In genomic region chr17:58678287-58678686, GRCh38 we compare ENCODE assay signal across 6 cellular contexts. TPM values are rescaled to one million over a fixed set of nuclear protein-coding genes. Genes with fewer than 3 reads are reported as not detected.
DNase-seq lines count a peak whose midpoint lies in the region; ATAC-seq, FAIRE-seq and TF ChIP-seq lines count a peak whose summit lies in the region.
"Not testable (repeated sequence)": the region's sequence is repeated elsewhere in the genome, so short reads cannot be mapped to it uniquely, and the experiment has no call there.
"Had no signal": no experiment of that assay in that cellular context is flagged by ENCODE, and none has a peak within 500 bp of the region (broad histone marks: within the 10 kb centered on the region; RNA-seq: fewer than 3 reads in every experiment).

No MANE protein-coding gene starts in this region.

- WGBS in K562 (ENCODE audit: insufficient coverage, low coverage, missing lambda C conversion rate) = 55% methylated on average over 4 of the region's 5 CpGs

- H3K4me2 ChIP-seq in K562 (ENCODE audit: insufficient read depth, low read length) = not testable (repeated sequence)

- CTCF ChIA-PET in HEK293 (lab: Yijun Ruan, JAX) = interaction anchor here (0.6 to 1.4 kb wide), 2 partner anchors 35 to 90 kb away, joined by 3 to 4 read pairs; no protein-coding TSS in a partner anchor
- CTCF ChIA-PET in K562 (lab: Yijun Ruan, JAX; ENCODE audit: low intra/inter-chr PET ratio) = not testable (repeated sequence)

- TF ChIP-seq CTCF in HEK293 (tag by site-specific recombination; IDR thresholded peaks at IDR 0.05); K562 (IDR thresholded peaks at IDR 0.05 in 2 of 3, conservative IDR thresholded peaks at IDR 0.05 in 1 of 3; ENCODE audit: insufficient read depth in 2 of 3, low read depth in 1 of 3, low read length in 3 of 3): not testable (repeated sequence)

- H3K36me3 ChIP-seq in HEK293 (ENCODE audit: control insufficient read depth in 2 of 2, insufficient read depth in 1 of 2, low read length in 2 of 2); K562 (ENCODE audit: control insufficient read depth, insufficient read depth, low read length): not testable (repeated sequence)

- H3K79me2 ChIP-seq in K562 (ENCODE audit: control insufficient read depth, insufficient read depth, low read length) = not testable (repeated sequence)

- not testable (repeated sequence) for TF ChIP-seq RAD21 in K562 (CRISPR knock-in tag; conservative IDR thresholded peaks at IDR 0.05 in 1 of 2, IDR thresholded peaks at IDR 0.05 in 1 of 2)

- H4K20me1 ChIP-seq in K562 (replicated peaks; ENCODE audit: control insufficient read depth, insufficient read depth, low read length) = not testable (repeated sequence)

- TF ChIP-seq POLR2A in K562 (conservative IDR thresholded peaks at IDR 0.05) = not testable (repeated sequence)

- H3K9ac ChIP-seq in K562 (ENCODE audit: insufficient read depth in 1 of 2, low read depth in 2 of 2, low read length in 2 of 2) = not testable (repeated sequence)

- H3K9me3 ChIP-seq in HEK293 (ENCODE audit: control insufficient read depth, insufficient read depth, low read depth, low read length); K562 (replicated peaks; ENCODE audit: control insufficient read depth, insufficient read depth, low read depth, low read length): not testable (repeated sequence)

- not testable (repeated sequence) for H2AFZ ChIP-seq in K562 (ENCODE audit: low read depth, low read length)

- H3K27ac ChIP-seq in HEK293 (ENCODE audit: extremely low read depth, low read depth, low read length); K562 (ENCODE audit: extremely low read depth, low read depth, low read length): not testable (repeated sequence)

- not testable (repeated sequence) for FAIRE-seq in K562 (lab: Jason Lieb, UNC)

- not testable (repeated sequence) for H3K4me1 ChIP-seq in HEK293 (ENCODE audit: control insufficient read depth, insufficient read depth, low read length); K562 (replicated peaks in 1 of 2; ENCODE audit: control insufficient read depth in 2 of 2, insufficient read depth in 2 of 2, low read length in 2 of 2)

- POLR2A ChIA-PET in HEK293 (lab: Yijun Ruan, JAX) (interaction anchor here (1.0 to 6.2 kb wide), 4 partner anchors 8 to 47 kb away, joined by 3 to 40 read pairs (median 4); partner anchors contain the start of gene RAD51C), K562 (lab: Yijun Ruan, JAX) (interaction anchor here (0.8 to 4.9 kb wide), 13 partner anchors 8 to 327 kb away, joined by 3 to 97 read pairs (median 5); partner anchors contain the start of gene RAD51C)

- DNase-seq in K562 (ENCODE audit: extremely low read depth in 1 of 4, low spot score in 3 of 4) = not testable (repeated sequence)

- BruUV-seq in K562 (replicated peaks; lab: Mats Ljungman, UMichigan) = not testable (repeated sequence)

- not testable (repeated sequence) for H3K4me3 ChIP-seq in HEK293 (ENCODE audit: low read depth, low read length); K562

- H3K27me3 ChIP-seq in K562 (ENCODE audit: control insufficient read depth in 2 of 2, insufficient read depth in 2 of 2, low read length in 2 of 2) = not testable (repeated sequence)

- intact Hi-C loops in K562 (cut with micrococcal nuclease) = loop anchor here (10.0 kb wide), 1 partner anchor 93 kb away; no protein-coding TSS in a partner anchor

- TF ChIP-seq EP300 in K562 (IDR thresholded peaks at IDR 0.05; ENCODE audit: low read length) = not testable (repeated sequence)

- not testable (repeated sequence) for ATAC-seq in K562

- in situ Hi-C loops in K562 (cut with MboI) = not testable (repeated sequence)

- not testable (repeated sequence) for H3K9me1 ChIP-seq in K562 (ENCODE audit: control insufficient read depth, insufficient read depth, low read length)

TF ChIP-seq in HEK293, 187 proteins besides CTCF, POLR2A, EP300 and RAD21:
- TF ChIP-seq ZNF580 (tag by site-specific recombination; IDR thresholded peaks at IDR 0.05) (peak; percentile 81), ZNF146 (tag by site-specific recombination; IDR thresholded peaks at IDR 0.05) (peak; percentile 99)
TF ChIP-seq in HEK293: peak in this region for 2; not testable (repeated sequence) for 185.

TF ChIP-seq in K562, 482 proteins besides CTCF, POLR2A, EP300 and RAD21:
- TF ChIP-seq ZNF146 (CRISPR knock-in tag; IDR thresholded peaks at IDR 0.05; ENCODE audit: unreplicated experiment) (peak; percentile 78), ZBTB11 (CRISPR knock-in tag; IDR thresholded peaks at IDR 0.05) (0 out of 6 replicates have a peak, but pooled peaks of 1 of the 3 experiments have one; percentile 24)

RNA-seq across cellular contexts. Expression of gene TEX14, which starts 13.6 kb away (rescaled TPM):
- total RNA-seq in K562 (2011; cell fraction: chromatin; rRNA removed; ENCODE audit: low replicate concordance) = 0.25 and 0.42 TPM in 2 replicates
- 0.13 and 0.17 TPM in 2 replicates for total RNA-seq in K562 (2011; cell fraction: nucleolus; rRNA removed)
- total RNA-seq in K562 (2011; cell fraction: nucleoplasm; rRNA removed) = 0.15 and 0.29 TPM in 2 replicates
- 0.04 and 0.05 TPM in 2 replicates for total RNA-seq in K562 (2014; rRNA removed)
- total RNA-seq in K562 (2014; rRNA removed; fragmentation: Illumina TruSeq; extraction: Trizol) = 0.06 and 0.11 TPM in 2 replicates
- 0.04 TPM in 1 of 2 replicates, not detected in the other for total RNA-seq in K562 (2015; rRNA removed; fragmentation: Illumina TruSeq; extraction: Trizol)
- total RNA-seq in K562 (2021) = 0.09 and 0.18 TPM in 2 replicates
- polyA plus RNA-seq in K562 (2011; rRNA removed) = 0.06 and 0.27 TPM in 2 replicates
- 0.06 and 0.40 TPM in 2 replicates for polyA plus RNA-seq in K562 (2011; cell fraction: cytosol; rRNA removed)
- 0.34 and 0.56 TPM in 2 replicates for polyA plus RNA-seq in K562 (2011; cell fraction: nucleus; rRNA removed)
- 0.10 and 0.12 TPM in 2 replicates for polyA plus RNA-seq in K562 (2012)
- 0.06 and 0.12 TPM in 2 replicates for polyA plus RNA-seq in K562 (2014; fragmentation: Illumina TruSeq; extraction: Trizol)
- polyA plus RNA-seq in K562 (2014; fragmentation: Nextera tagmentation; extraction: Ambion mirVana) = under 1 TPM; 0.10 to 0.11 TPM
- polyA plus RNA-seq in K562 (2014; rRNA removed) = 0.05 TPM in 2 replicates
- 0.07 and 0.24 TPM in 2 replicates for polyA minus RNA-seq in K562 (2011; rRNA and poly(A)+ RNA removed)
- polyA minus RNA-seq in K562 (2011; cell fraction: cytosol; rRNA and poly(A)+ RNA removed) = not detected in 2 replicates
- under 0.01 and 0.22 TPM in 2 replicates for polyA minus RNA-seq in K562 (2011; cell fraction: nucleus; rRNA and poly(A)+ RNA removed)
- total RNA-seq: Daoy had no signal
- polyA plus RNA-seq: CD14-positive monocyte; CD4-positive, alpha-beta memory T cell; CD8-positive, alpha-beta memory T cell had no signal

RNA-seq across cellular contexts. Expression of gene RAD51C, which starts 14.1 kb away (rescaled TPM):
- 78.3 and 96.4 TPM in 2 replicates for total RNA-seq in K562 (2011; cell fraction: chromatin; rRNA removed; ENCODE audit: low replicate concordance)
- 44.3 and 51.4 TPM in 2 replicates for total RNA-seq in K562 (2011; cell fraction: nucleolus; rRNA removed)
- 69.1 and 82.0 TPM in 2 replicates for total RNA-seq in K562 (2011; cell fraction: nucleoplasm; rRNA removed)
- total RNA-seq in K562 (2014; rRNA removed) = 66.4 and 103 TPM in 2 replicates
- total RNA-seq in K562 (2014; rRNA removed; fragmentation: Illumina TruSeq; extraction: Trizol) = 126 and 145 TPM in 2 replicates
- 96.1 and 106 TPM in 2 replicates for total RNA-seq in K562 (2015; rRNA removed; fragmentation: Illumina TruSeq; extraction: Trizol)
- total RNA-seq in K562 (2021) = 93.9 and 96.9 TPM in 2 replicates
- 107 and 137 TPM in 2 replicates for polyA plus RNA-seq in K562 (2011; rRNA removed)
- polyA plus RNA-seq in K562 (2011; cell fraction: cytosol; rRNA removed) = 31.3 and 56.4 TPM in 2 replicates
- polyA plus RNA-seq in K562 (2011; cell fraction: nucleus; rRNA removed) = 29.6 and 40.6 TPM in 2 replicates
- 89.2 and 109 TPM in 2 replicates for polyA plus RNA-seq in K562 (2012)
- polyA plus RNA-seq in K562 (2014; fragmentation: Illumina TruSeq; extraction: Trizol) = 113 and 135 TPM in 2 replicates
- 100 to 1,000 TPM; 341 TPM for polyA plus RNA-seq in K562 (2014; fragmentation: Nextera tagmentation; extraction: Ambion mirVana)
- 148 and 161 TPM in 2 replicates for polyA plus RNA-seq in K562 (2014; rRNA removed)
- 107 and 123 TPM in 2 replicates for polyA minus RNA-seq in K562 (2011; rRNA and poly(A)+ RNA removed)
- polyA minus RNA-seq in K562 (2011; cell fraction: cytosol; rRNA and poly(A)+ RNA removed) = 22.2 and 30.0 TPM in 2 replicates
- polyA minus RNA-seq in K562 (2011; cell fraction: nucleus; rRNA and poly(A)+ RNA removed) = 33.3 and 62.1 TPM in 2 replicates
